Comparison of ENCODE assay signal across 14 cellular contexts in the genomic region with DNA sequence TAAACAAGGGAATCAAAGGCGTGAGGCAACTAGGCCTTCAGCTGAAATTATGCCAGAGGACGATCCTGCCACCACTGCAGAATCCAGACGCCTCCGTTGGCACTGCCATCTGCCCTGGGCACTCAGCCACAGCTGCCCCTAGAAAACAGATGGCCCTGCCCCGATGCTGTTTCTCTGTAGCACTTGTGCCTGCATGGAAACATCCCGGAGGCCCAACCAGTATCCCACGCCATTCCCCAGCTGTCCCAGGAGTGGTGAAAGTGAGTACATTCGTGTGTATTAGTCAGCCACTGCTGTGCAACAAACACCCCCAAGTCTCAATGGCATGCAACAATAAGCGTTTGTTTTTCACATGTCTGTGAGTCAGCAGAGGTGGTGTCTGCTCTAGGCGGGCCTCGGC. TPM values are rescaled to one million over a fixed set of nuclear protein-coding genes. Genes with fewer than 3 reads are reported as not detected.
DNase-seq lines count a peak whose midpoint lies in the region; ATAC-seq lines count a peak whose summit lies in the region.
"Had no signal": no experiment of that assay in that cellular context is flagged by ENCODE, and none has a peak within 500 bp of the region (broad histone marks: within the 10 kb centered on the region; RNA-seq: fewer than 3 reads in every experiment).

No MANE protein-coding gene starts in this region.

- no peak for ATAC-seq in HG02938 (IDR thresholded peaks at IDR 0.05; ENCODE audit: unreplicated experiment)
- ATAC-seq in HG02981 (IDR thresholded peaks at IDR 0.05; ENCODE audit: unreplicated experiment): no peak
- ATAC-seq: activated CD8-positive, alpha-beta T cell treated with anti-CD3 and anti-CD28 coated beads, Interleukin-2, amount 10 ng/mL, durations not matched to agents 7 days and 5 days; gastrocnemius medialis; HCT116 had no signal

- DNase-seq in LHCN-M2 (ENCODE audit: low read depth) (peak; percentile 63), RKO (ENCODE audit: low spot score) (peak; percentile 23), globus pallidus (ENCODE audit: low spot score) (peak; percentile 63), pons (ENCODE audit: low spot score) (peak; percentile 49), NCI-H1436 (lab: John Stamatoyannopoulos, UW) (no peak), HCEC 1CT (no peak)
- DNase-seq: activated CD8-positive, alpha-beta T cell treated with anti-CD3 and anti-CD28 coated beads, Interleukin-2, amount 10 ng/mL, durations not matched to agents 7 days and 5 days; activated gamma-delta T cell; endodermal cell; NCI-H2107 had no signal

RNA-seq across cellular contexts. Expression of a gene that starts 8.9 kb away (rescaled TPM):
- 1.7 and 2.0 TPM in 2 replicates for total RNA-seq in LHCN-M2 (2014; rRNA removed)
- 7.6 TPM for polyA plus RNA-seq in LHCN-M2 (2012)

RNA-seq across cellular contexts. Expression of a gene that starts 37.8 kb away (rescaled TPM):
- total RNA-seq in LHCN-M2 (2014; rRNA removed): 3.3 and 5.3 TPM in 2 replicates
- 2.6 TPM for polyA plus RNA-seq in LHCN-M2 (2012)

Comparison
In these comparisons a context has a peak if more than half of its experiments do, and no peak if none do; other contexts are left out.
1. DNase-seq: peak in LHCN-M2 (single experiment), RKO (single experiment), globus pallidus (single experiment) and pons (single experiment); none in NCI-H1436 (single experiment) and HCEC 1CT (single experiment).